ENCODE assay signal across 8 cellular contexts in the genomic region with DNA sequence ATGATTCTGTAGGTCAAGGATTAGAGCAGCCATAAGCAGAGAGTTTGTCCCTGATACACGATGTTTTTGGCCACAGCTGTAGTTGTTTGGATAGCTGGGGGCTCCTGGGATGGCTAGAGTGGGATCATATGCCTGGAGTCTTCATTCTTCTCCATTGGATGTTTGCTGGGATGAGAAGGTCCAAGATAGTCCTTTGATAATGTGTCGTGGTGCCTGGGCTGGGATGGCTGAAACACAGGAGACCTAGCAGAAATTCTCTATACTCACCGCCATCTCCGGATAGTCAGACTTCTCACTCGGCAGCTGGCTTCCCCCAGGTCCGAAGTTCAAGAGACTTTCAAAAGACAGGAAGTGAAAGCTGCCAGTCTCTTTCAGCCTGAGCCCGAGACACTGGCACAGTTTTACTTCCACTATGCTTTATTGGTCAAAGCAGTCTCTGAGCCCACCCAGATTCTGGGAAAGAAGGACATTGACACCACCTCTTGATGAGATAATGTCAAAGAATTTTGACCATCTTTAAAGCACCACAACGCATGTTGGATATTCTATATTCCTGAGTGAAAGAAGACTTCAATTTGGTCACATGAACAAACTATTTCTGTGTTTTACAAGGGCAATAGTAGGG. TPM values are rescaled to one million over a fixed set of nuclear protein-coding genes. Genes with fewer than 3 reads are reported as not detected.
DNase-seq lines count a peak whose midpoint lies in the region; ATAC-seq, FAIRE-seq and TF ChIP-seq lines count a peak whose summit lies in the region.

No MANE protein-coding gene starts in this region.

- H3K9me3 Mint-ChIP-seq in dendritic cell treated with granulocyte-macrophage colony-stimulating factor and Interleukin-4, amounts not matched to agents 40 ng/mL and 50 ng/mL, for 4 days = no peaks in the 10 kb centered on the region

- no peak for TF ChIP-seq POLR2A in GM12891 (IDR thresholded peaks at IDR 0.05; ENCODE audit: low read depth, low read length)

- H3K4me3 Mint-ChIP-seq in dendritic cell treated with granulocyte-macrophage colony-stimulating factor and Interleukin-4, amounts not matched to agents 40 ng/mL and 50 ng/mL, for 4 days = peak overlapping the region; percentile 52

- no peaks in the 10 kb centered on the region for H3K36me3 Mint-ChIP-seq in dendritic cell treated with granulocyte-macrophage colony-stimulating factor and Interleukin-4, amounts not matched to agents 40 ng/mL and 50 ng/mL, for 4 days (ENCODE audit: low read depth)

- H3K27me3 Mint-ChIP-seq in dendritic cell treated with granulocyte-macrophage colony-stimulating factor and Interleukin-4, amounts not matched to agents 40 ng/mL and 50 ng/mL, for 4 days = no peaks in the 10 kb centered on the region

- DNase-seq in GM12891 (ENCODE audit: insufficient read length, low spot score) (no peak), putamen (ENCODE audit: low spot score) (peak; percentile 25), dedifferentiated amniotic fluid mesenchymal stem cell (ENCODE audit: extremely low spot score) (no peak), omental fat pad (ENCODE audit: low spot score) (no peak)
- no peak for DNase-seq in stimulated activated CD8-positive, alpha-beta memory T cell treated with anti-CD3 and anti-CD28 coated beads, Interleukin-4, amount 100 ng/mL, for 48 hours

- H3K4me1 Mint-ChIP-seq in dendritic cell treated with granulocyte-macrophage colony-stimulating factor and Interleukin-4, amounts not matched to agents 40 ng/mL and 50 ng/mL, for 4 days (ENCODE audit: low read depth) = peaks cover 7% of the 10 kb centered on the region

- no peak for TF ChIP-seq CTCF in omental fat pad (IDR thresholded peaks at IDR 0.05)

- FAIRE-seq in GM12891 (lab: Jason Lieb, UNC) = peak; percentile 59

- intact Hi-C loops in dendritic cell treated with granulocyte-macrophage colony-stimulating factor and Interleukin-4, amounts not matched to agents 40 ng/mL and 50 ng/mL, for 4 days (cut with micrococcal nuclease) = no loop called here

- ATAC-seq in GM21381 (IDR thresholded peaks at IDR 0.05; ENCODE audit: unreplicated experiment) (peak; percentile 96), HG03571 (IDR thresholded peaks at IDR 0.05; ENCODE audit: unreplicated experiment) (peak; percentile 96), omental fat pad (ENCODE audit: low FRiP score) (no peak)

- H3K27ac Mint-ChIP-seq in dendritic cell treated with granulocyte-macrophage colony-stimulating factor and Interleukin-4, amounts not matched to agents 40 ng/mL and 50 ng/mL, for 4 days = peak overlapping the region; percentile 45

TF ChIP-seq in GM12891, 5 proteins besides CTCF, POLR2A, EP300 and RAD21:
- TF ChIP-seq SPI1 (IDR thresholded peaks at IDR 0.05; ENCODE audit: low read depth, low read length) = peak; percentile 88
- no peak for TF ChIP-seq PAX5 (IDR thresholded peaks at IDR 0.05; ENCODE audit: insufficient read depth, low read length, severe bottlenecking)
TF ChIP-seq in GM12891: peak in this region for 1.

RNA-seq across cellular contexts. Expression of a gene that starts 16.0 kb away (rescaled TPM):
- polyA plus RNA-seq in GM12891 (2012; ENCODE audit: low read depth, missing spikeins) = 41.6 TPM
- 10 to 100 TPM; 22.6 to 45.4 (median 24.0) TPM for total RNA-seq in omental fat pad
